In genomic region chr12:47943492-47944359, GRCh38 we compare ENCODE assay signal across 26 cellular contexts. TPM values are rescaled to one million over a fixed set of nuclear protein-coding genes. Genes with fewer than 3 reads are reported as not detected.
A peak's percentile ranks its signal among the peaks of the same experiment; 100 is the strongest.
DNase-seq lines count a peak whose midpoint lies in the region; ATAC-seq, FAIRE-seq and TF ChIP-seq lines count a peak whose summit lies in the region.
"Had no signal": no experiment of that assay in that cellular context is flagged by ENCODE, and none has a peak within 500 bp of the region (broad histone marks: within the 10 kb centered on the region; RNA-seq: fewer than 3 reads in every experiment).

No MANE protein-coding gene starts in this region.

- no TSS peak for BruUV-seq in IMR-90 (replicated peaks; lab: Mats Ljungman, UMichigan)

- 0 out of 2 replicates have a peak overlapping the region, but pooled peaks have one; percentile 50 for H2BK12ac ChIP-seq in H1 (ENCODE audit: low read depth, low read length)
- no peak overlapping the region for H2BK12ac ChIP-seq in neuronal stem cell (ENCODE audit: low read length)

- H4K20me1 ChIP-seq in BLaER1 treated with 17β-estradiol and CSF1 and Interleukin-3, amounts not matched to agents 10 nM and 100 nM, result peaks cover 0 to 9% (median 0%) of the 10 kb centered on the region in 11 experiments; a peak in 1 of 22 replicates
- H4K20me1 ChIP-seq in IMR-90 (ENCODE audit: insufficient read depth, low read length) (no peaks in the 10 kb centered on the region; the same call in 1 of the 2 replicates), H1 (replicated peaks in 1 of 2; ENCODE audit: control insufficient read depth in 1 of 2, insufficient read depth in 2 of 2, low read length in 2 of 2) (peaks cover 0 to 2% of the 10 kb centered on the region in 2 experiments)

- no peaks in the 10 kb centered on the region for H3K36me3 ChIP-seq in BLaER1 treated with 17β-estradiol and CSF1 and Interleukin-3, amounts not matched to agents 10 nM and 100 nM
- no peaks in the 10 kb centered on the region for H3K36me3 ChIP-seq in IMR-90 (ENCODE audit: control insufficient read depth, insufficient read depth, low read length)
- no peaks in the 10 kb centered on the region for H3K36me3 ChIP-seq in H1 (ENCODE audit: control insufficient read depth in 2 of 4, insufficient read depth in 4 of 4, low read length in 3 of 4)
- H3K36me3 ChIP-seq in neuronal stem cell (replicated peaks in 1 of 2; ENCODE audit: control insufficient read depth in 2 of 2, insufficient read depth in 2 of 2, low read length in 2 of 2), result no peaks in the 10 kb centered on the region
- H3K36me3 ChIP-seq in effector memory CD4-positive, alpha-beta T cell (ENCODE audit: control insufficient read depth, insufficient read depth, low read length), result no peaks in the 10 kb centered on the region
- H3K36me3 ChIP-seq: cardiac muscle cell, SJCRH30, thoracic aorta, WERI-Rb-1 had no signal

- H3K79me2 ChIP-seq in H1 (ENCODE audit: control insufficient read depth in 1 of 2, insufficient read depth in 2 of 2, low read length in 2 of 2), result no peaks in the 10 kb centered on the region

- H3K27me3 ChIP-seq in BLaER1 treated with 17β-estradiol and CSF1 and Interleukin-3, amounts not matched to agents 10 nM and 100 nM, result peaks cover 0 to 27% (median 0%) of the 10 kb centered on the region in 11 experiments; a peak in 7 of 22 replicates
- H3K27me3 ChIP-seq in IMR-90 (ENCODE audit: control insufficient read depth, insufficient read depth, low read length) (peaks cover 14% of the 10 kb centered on the region), H1 (replicated peaks in 1 of 4; ENCODE audit: control insufficient read depth in 3 of 4, extremely low read depth in 1 of 4, insufficient read depth in 3 of 4, low read length in 3 of 4) (peaks cover 0 to 21% (median 16%) of the 10 kb centered on the region in 4 experiments; a peak in 5 of 7 replicates), neuronal stem cell (ENCODE audit: control insufficient read depth in 3 of 3, insufficient read depth in 3 of 3, low read depth in 1 of 3, low read length in 3 of 3) (peaks cover 0 to 32% (median 9%) of the 10 kb centered on the region in 3 experiments)
- peaks cover 5% of the 10 kb centered on the region for H3K27me3 ChIP-seq in effector memory CD4-positive, alpha-beta T cell (replicated peaks; ENCODE audit: control insufficient read depth, insufficient read depth, low read length, poor library complexity, severe bottlenecking)
- H3K27me3 ChIP-seq: cardiac muscle cell had no signal

- TF ChIP-seq CTCF in IMR-90 (conservative IDR thresholded peaks at IDR 0.05; ENCODE audit: low read depth, low read length), result no peak
- TF ChIP-seq CTCF in H1 (IDR thresholded peaks at IDR 0.05; ENCODE audit: control extremely low read depth in 1 of 3, insufficient read depth in 1 of 3, low read depth in 1 of 3, low read length in 3 of 3), result no peak

- H3K9ac ChIP-seq in BLaER1 treated with 17β-estradiol and CSF1 and Interleukin-3, amounts not matched to agents 10 nM and 100 nM, result no peak overlapping the region
- H3K9ac ChIP-seq in IMR-90 (ENCODE audit: low read depth, low read length), result no peak overlapping the region
- no peak overlapping the region for H3K9ac ChIP-seq in H1 (replicated peaks in 1 of 4; ENCODE audit: extremely low read depth in 1 of 4, low read depth in 3 of 4, low read length in 3 of 4)
- no peak overlapping the region for H3K9ac ChIP-seq in neuronal stem cell (ENCODE audit: low read depth, low read length, poor library complexity)

- H2AK9ac ChIP-seq in IMR-90 (replicated peaks; ENCODE audit: low read depth, low read length, poor library complexity), result peak overlapping the region; percentile 55

- H2BK120ac ChIP-seq in IMR-90 (ENCODE audit: low read depth, low read length) (no peak overlapping the region), H1 (replicated peaks; ENCODE audit: low read depth, low read length) (no peak overlapping the region), neuronal stem cell (ENCODE audit: low read depth, low read length) (no peak overlapping the region)

- peaks cover 6% of the 10 kb centered on the region for H3K23me2 ChIP-seq in H1 (ENCODE audit: low read depth, low read length)

- H3K14ac ChIP-seq in IMR-90 (replicated peaks; ENCODE audit: low read depth, low read length) (no peak overlapping the region), H1 (ENCODE audit: insufficient read length) (no peak overlapping the region), neuronal stem cell (ENCODE audit: low read length) (no peak overlapping the region)

- CTCF ChIA-PET in IMR-90 (lab: Yijun Ruan, JAX) (no interaction called here), H1 (lab: Charles Lee; ENCODE audit: partially characterized antibody) (interaction anchor here (0.6 to 2.6 kb wide), 6 partner anchors 20 to 242 kb away, joined by 3 to 7 read pairs (median 3); partner anchors contain the start of genes TMEM106C and VDR)

- no peak overlapping the region for H2BK15ac ChIP-seq in IMR-90 (ENCODE audit: low read depth, low read length)
- H2BK15ac ChIP-seq in H1 (ENCODE audit: low read length), result peak overlapping the region; percentile 81
- H2BK15ac ChIP-seq in neuronal stem cell (ENCODE audit: low read length), result no peak overlapping the region

- dilution Hi-C loops in IMR-90 (cut with HindIII; ENCODE audit: low sequenced_read_pairs, unreplicated experiment), result no loop called here

- FAIRE-seq in H1 (lab: Jason Lieb, UNC), result no peak
- FAIRE-seq: islet of Langerhans had no signal

- ATAC-seq in IMR-90 (ENCODE audit: low read depth), result no peak
- ATAC-seq: foreskin keratinocyte; naive thymus-derived CD8-positive, alpha-beta T cell had no signal

- no peak overlapping the region for H4K5ac ChIP-seq in IMR-90 (ENCODE audit: low read depth, low read length)
- H4K5ac ChIP-seq in H1 (ENCODE audit: insufficient read length, low read depth, low read length), result no peak overlapping the region

- H2AK5ac ChIP-seq in IMR-90 (ENCODE audit: low read depth, low read length), result no peak overlapping the region
- no peak overlapping the region for H2AK5ac ChIP-seq in H1 (ENCODE audit: low read depth, low read length)
- peak overlapping the region; percentile 64 for H2AK5ac ChIP-seq in neuronal stem cell (ENCODE audit: low read depth, low read length)

- H3K9me1 ChIP-seq in IMR-90 (ENCODE audit: insufficient read depth, low read length), result peaks cover 7% of the 10 kb centered on the region; the same call in 1 of the 2 replicates

- no peaks in the 10 kb centered on the region for H3K79me1 ChIP-seq in IMR-90 (ENCODE audit: low read depth in 1 of 2, low read length in 2 of 2)
- no peaks in the 10 kb centered on the region for H3K79me1 ChIP-seq in H1 (ENCODE audit: low read depth, low read length)
- H3K79me1 ChIP-seq in neuronal stem cell (ENCODE audit: low read depth, low read length), result no peaks in the 10 kb centered on the region

- no peak overlapping the region for H2BK5ac ChIP-seq in IMR-90 (ENCODE audit: low read depth, low read length, poor library complexity, severe bottlenecking)
- H2BK5ac ChIP-seq in H1 (ENCODE audit: low read depth, low read length), result peak overlapping the region; percentile 30; the same call in 1 of the 2 replicates
- no peak overlapping the region for H2BK5ac ChIP-seq in neuronal stem cell (ENCODE audit: low read length)

- TF ChIP-seq RAD21 in IMR-90 (IDR thresholded peaks at IDR 0.05; ENCODE audit: low read length) (no peak), H1 (IDR thresholded peaks at IDR 0.05 in 1 of 2, conservative IDR thresholded peaks at IDR 0.05 in 1 of 2; ENCODE audit: low read depth in 2 of 2, low read length in 2 of 2) (no peak)

- DNase-seq in IMR-90 (no peak), H1 (ENCODE audit: low read depth in 1 of 2, low spot score in 2 of 2) (no peak), neuronal stem cell (ENCODE audit: low spot score) (no peak), caudate nucleus (lab: John Stamatoyannopoulos, UW) (no peak)
- DNase-seq in activated CD4-positive, CD25-positive, alpha-beta regulatory T cell (lab: John Stamatoyannopoulos, UW), result no peak
- DNase-seq in effector memory CD4-positive, alpha-beta T cell, result no peak
- DNase-seq: activated CD4-positive, alpha-beta T cell treated with anti-CD3 and anti-CD28 coated beads, Interleukin-2, amount 50 U/mL, for 4 hours; amygdala; dorsolateral prefrontal cortex; hippocampal formation; naive thymus-derived CD8-positive, alpha-beta T cell; NCI-H226; posterior cingulate gyrus; SJCRH30; stimulated activated CD4-positive, alpha-beta T cell treated with anti-CD3 and anti-CD28 coated beads, Interleukin-2, amount 100 ng/mL, for 24 hours; stimulated activated naive CD4-positive, alpha-beta T cell; T-helper 2 cell; WERI-Rb-1 had no signal

- no peak overlapping the region for H2AFZ ChIP-seq in IMR-90 (replicated peaks; ENCODE audit: low read length, poor library complexity)
- no peak overlapping the region for H2AFZ ChIP-seq in H1 (ENCODE audit: low read length)
- no peak overlapping the region for H2AFZ ChIP-seq in neuronal stem cell (ENCODE audit: low read length)

- TF ChIP-seq EP300 in H1 (IDR thresholded peaks at IDR 0.05; ENCODE audit: borderline replicate concordance in 1 of 2, low read depth in 2 of 2, low read length in 2 of 2), result no peak

- no peak overlapping the region for H4K91ac ChIP-seq in IMR-90 (ENCODE audit: insufficient read depth, low read depth, low read length)
- no peak overlapping the region for H4K91ac ChIP-seq in H1 (replicated peaks; ENCODE audit: insufficient read length, low read length)
- no peak overlapping the region for H4K91ac ChIP-seq in neuronal stem cell (ENCODE audit: low read depth, low read length, poor library complexity)

- WGBS in IMR-90 (ENCODE audit: extremely low coverage in 2 of 2, insufficient read length in 1 of 2), 2 experiments, result 86% methylated on average over 6 of the region's 18 CpGs; no CpG with 5 or more reads in 1 of the 2 experiments
- WGBS in H1 (ENCODE audit: extremely low coverage in 1 of 2, insufficient coverage in 1 of 2, insufficient read length in 1 of 2, insufficient replicate concordance in 2 of 2, low coverage in 1 of 2, low lambda C conversion rate in 2 of 2, missing lambda C conversion rate in 1 of 2), 2 experiments, result 87% methylated on average over 17 of the region's 18 CpGs; no CpG with 5 or more reads in 1 of the 2 experiments
- no CpG with 5 or more reads among the region's 18 CpGs for WGBS in neuronal stem cell (ENCODE audit: extremely low coverage in 2 of 2, insufficient read length in 2 of 2, insufficient replicate concordance in 1 of 2), 2 donors

- H3K56ac ChIP-seq in IMR-90 (ENCODE audit: extremely low read depth, insufficient read depth, low read length) (no peak overlapping the region), H1 (replicated peaks; ENCODE audit: insufficient read length, low read depth, low read length) (no peak overlapping the region)

- peaks cover 27 to 51% (median 47%) of the 10 kb centered on the region in 10 experiments for H3K4me1 ChIP-seq in BLaER1 treated with 17β-estradiol and CSF1 and Interleukin-3, amounts not matched to agents 10 nM and 100 nM
- H3K4me1 ChIP-seq in IMR-90 (ENCODE audit: control insufficient read depth, insufficient read depth, low read length) (peaks cover 12% of the 10 kb centered on the region), H1 (replicated peaks in 1 of 4; ENCODE audit: control insufficient read depth in 3 of 4, insufficient read depth in 4 of 4, low read length in 3 of 4) (peaks cover 0 to 16% (median 13%) of the 10 kb centered on the region in 4 experiments; a peak in 5 of 7 replicates), neuronal stem cell (ENCODE audit: control insufficient read depth in 2 of 2, insufficient read depth in 1 of 2, low read depth in 1 of 2, low read length in 2 of 2) (peaks cover 3 to 9% of the 10 kb centered on the region in 2 donors)
- H3K4me1 ChIP-seq in effector memory CD4-positive, alpha-beta T cell (ENCODE audit: control insufficient read depth, insufficient read depth, low read length, poor library complexity, severe bottlenecking), result no peaks in the 10 kb centered on the region

- no peaks in the 10 kb centered on the region for H3K9me3 ChIP-seq in BLaER1 treated with 17β-estradiol and CSF1 and Interleukin-3, amounts not matched to agents 10 nM and 100 nM (replicated peaks in 1 of 11)
- no peaks in the 10 kb centered on the region for H3K9me3 ChIP-seq in IMR-90 (ENCODE audit: control insufficient read depth, insufficient read depth, low read length)
- H3K9me3 ChIP-seq in H1 (ENCODE audit: insufficient read depth in 2 of 2, low read depth in 1 of 2, low read length in 1 of 2), result no peaks in the 10 kb centered on the region
- no peaks in the 10 kb centered on the region for H3K9me3 ChIP-seq in neuronal stem cell (replicated peaks in 1 of 2; ENCODE audit: control insufficient read depth in 2 of 2, insufficient read depth in 1 of 2, low read depth in 1 of 2, low read length in 2 of 2)
- no peaks in the 10 kb centered on the region for H3K9me3 ChIP-seq in effector memory CD4-positive, alpha-beta T cell (ENCODE audit: control insufficient read depth, low read length)
- H3K9me3 ChIP-seq: SJCRH30, thoracic aorta had no signal

- in situ Hi-C loops in IMR-90 (cut with MboI; ENCODE audit: low sequenced_read_pairs), result no loop called here

- intact Hi-C loops in IMR-90 (cut with micrococcal nuclease), result no loop called here

- H4K8ac ChIP-seq in IMR-90 (ENCODE audit: low read depth in 2 of 2, low read length in 2 of 2), result no peak overlapping the region
- no peak overlapping the region for H4K8ac ChIP-seq in H1 (ENCODE audit: extremely low read depth, insufficient read depth, low read length)
- H4K8ac ChIP-seq in neuronal stem cell (ENCODE audit: low read depth, low read length), result peak overlapping the region; percentile 85

- TF ChIP-seq POLR2A in IMR-90 (IDR thresholded peaks at IDR 0.05; ENCODE audit: low read depth, low read length) (no peak), H1 (IDR thresholded peaks at IDR 0.05; ENCODE audit: control extremely low read depth in 1 of 2, low read depth in 2 of 2, low read length in 2 of 2) (no peak)

- no peak overlapping the region for H3K23ac ChIP-seq in IMR-90 (ENCODE audit: low read depth, low read length)
- no peak overlapping the region for H3K23ac ChIP-seq in H1 (ENCODE audit: insufficient read length)
- H3K23ac ChIP-seq in neuronal stem cell (ENCODE audit: low read depth, low read length, poor library complexity), result peak overlapping the region; percentile 44

- no peak overlapping the region for H3K4me3 ChIP-seq in BLaER1 treated with 17β-estradiol and CSF1 and Interleukin-3, amounts not matched to agents 10 nM and 100 nM
- H3K4me3 ChIP-seq in IMR-90 (ENCODE audit: insufficient read depth, low read depth, low read length) (no peak overlapping the region), H1 (ENCODE audit: extremely low read depth in 1 of 4, insufficient read depth in 2 of 4, low read depth in 3 of 4, low read length in 4 of 4) (no peak overlapping the region), neuronal stem cell (ENCODE audit: low read length in 2 of 2) (no peak overlapping the region)
- no peak overlapping the region for H3K4me3 ChIP-seq in effector memory CD4-positive, alpha-beta T cell (ENCODE audit: insufficient read depth, low read depth, low read length, poor library complexity, severe bottlenecking)
- H3K4me3 ChIP-seq: cardiac muscle cell, dorsolateral prefrontal cortex, SJCRH30, thoracic aorta had no signal

- H3K4ac ChIP-seq in IMR-90 (ENCODE audit: low read depth, low read length) (no peak overlapping the region), H1 (replicated peaks; ENCODE audit: insufficient read length, low read depth, low read length) (no peak overlapping the region), neuronal stem cell (ENCODE audit: low read length) (no peak overlapping the region)

- H2BK20ac ChIP-seq in IMR-90 (ENCODE audit: low read depth, low read length) (no peak overlapping the region), H1 (ENCODE audit: low read length) (0 out of 2 replicates have a peak overlapping the region, but pooled peaks have one; percentile 13)

- peak overlapping the region in 9 of 11 experiments; percentile 84 to 99 (median 94); a peak in 13 of 22 replicates for H3K4me2 ChIP-seq in BLaER1 treated with 17β-estradiol and CSF1 and Interleukin-3, amounts not matched to agents 10 nM and 100 nM
- H3K4me2 ChIP-seq in IMR-90 (ENCODE audit: low read depth, low read length), result no peak overlapping the region
- no peak overlapping the region; a peak in 1 of 4 replicates for H3K4me2 ChIP-seq in H1 (ENCODE audit: insufficient read depth in 1 of 2, low read depth in 2 of 2, low read length in 2 of 2)
- no peak overlapping the region for H3K4me2 ChIP-seq in neuronal stem cell (ENCODE audit: insufficient read depth, low read length, poor library complexity, severe bottlenecking)

- H3K27ac ChIP-seq in BLaER1 treated with 17β-estradiol and CSF1 and Interleukin-3, amounts not matched to agents 10 nM and 100 nM, result no peak overlapping the region
- H3K27ac ChIP-seq in IMR-90 (ENCODE audit: insufficient read depth, low read length), result no peak overlapping the region
- H3K27ac ChIP-seq in H1 (ENCODE audit: low read depth, low read length), result no peak overlapping the region
- H3K27ac ChIP-seq in neuronal stem cell (replicated peaks; ENCODE audit: low read length), result no peak overlapping the region
- H3K27ac ChIP-seq in caudate nucleus (ENCODE audit: low read depth, low read length), result no peak overlapping the region
- no peak overlapping the region for H3K27ac ChIP-seq in effector memory CD4-positive, alpha-beta T cell (ENCODE audit: insufficient read depth, low read length, poor library complexity, severe bottlenecking)
- H3K27ac ChIP-seq: cardiac muscle cell, dorsolateral prefrontal cortex, epithelial cell of prostate, foreskin keratinocyte, HL-60, SJCRH30, thoracic aorta, WERI-Rb-1 had no signal

- POLR2A ChIA-PET in IMR-90 (lab: Charles Lee; ENCODE audit: unreplicated experiment), result no interaction called here
- POLR2A ChIA-PET in H1 (lab: Charles Lee; ENCODE audit: partially characterized antibody), result interaction anchor here (1.1 kb wide), 1 partner anchor 38 kb away, joined by 3 read pairs; no protein-coding TSS in a partner anchor

- H3K18ac ChIP-seq in IMR-90 (ENCODE audit: low read depth, low read length) (no peak overlapping the region), H1 (ENCODE audit: extremely low read depth, low read length) (no peak overlapping the region; the same call in 1 of the 2 replicates), neuronal stem cell (ENCODE audit: low read length) (peak overlapping the region; percentile 61)

RNA-seq across cellular contexts. Expression of gene TMEM106C, which starts 19.7 kb away (rescaled TPM):
- 63.9 and 72.1 TPM in 2 replicates for total RNA-seq in IMR-90 (2012; rRNA removed)
- polyA plus RNA-seq in IMR-90 (2012; rRNA removed), result 66.4 and 74.6 TPM in 2 replicates
- 27.2 and 37.7 TPM in 2 replicates for polyA plus RNA-seq in IMR-90 (2012; cell fraction: cytosol; rRNA removed)
- polyA plus RNA-seq in IMR-90 (2012; cell fraction: nucleus; rRNA removed; ENCODE audit: low replicate concordance), result 34.4 and 64.6 TPM in 2 replicates
- total RNA-seq in H1 (2021; fragmentation: NEBNext Ultra II Directional; extraction: Animal tissue kit (Norgen Biotek cat#: 25700)), result 36.6 and 37.0 TPM in 2 replicates
- 35.7 and 45.3 TPM in 2 replicates for polyA plus RNA-seq in H1 (2011; rRNA removed)
- 50.0 TPM for polyA plus RNA-seq in H1 (2011; cell fraction: cytosol; rRNA removed)
- 47.3 TPM for polyA plus RNA-seq in H1 (2011; cell fraction: nucleus; rRNA removed)
- polyA plus RNA-seq in H1 (2012, experiment 1 of 2), result 30.0 to 40.7 TPM (median 38.1 TPM) in 4 replicates
- 22.3 TPM for polyA plus RNA-seq in H1 (2012, experiment 2 of 2)
- 29.9 TPM for polyA plus RNA-seq in H1 (2013, experiment 1 of 2)
- 32.5 TPM for polyA plus RNA-seq in H1 (2013, experiment 2 of 2)
- 64.9 and 98.9 TPM in 2 replicates for polyA minus RNA-seq in H1 (2011; rRNA and poly(A)+ RNA removed)
- 23.5 TPM for polyA minus RNA-seq in H1 (2011; cell fraction: cytosol; rRNA and poly(A)+ RNA removed)
- 34.8 TPM for polyA minus RNA-seq in H1 (2011; cell fraction: nucleus; rRNA and poly(A)+ RNA removed)
- 71.6 TPM for polyA plus RNA-seq in neuronal stem cell (2013, experiment 1 of 2)
- 70.1 TPM for polyA plus RNA-seq in neuronal stem cell (2013, experiment 2 of 2)

RNA-seq across cellular contexts. Expression of gene VDR, which starts 38.9 kb away (rescaled TPM):
- total RNA-seq in IMR-90 (2012; rRNA removed), result 3.9 and 5.4 TPM in 2 replicates
- 8.5 and 10.8 TPM in 2 replicates for polyA plus RNA-seq in IMR-90 (2012; rRNA removed)
- polyA plus RNA-seq in IMR-90 (2012; cell fraction: cytosol; rRNA removed), result 6.0 and 8.5 TPM in 2 replicates
- 6.6 and 12.7 TPM in 2 replicates for polyA plus RNA-seq in IMR-90 (2012; cell fraction: nucleus; rRNA removed; ENCODE audit: low replicate concordance)
- total RNA-seq in H1 (2021; fragmentation: NEBNext Ultra II Directional; extraction: Animal tissue kit (Norgen Biotek cat#: 25700)), result 0.34 and 0.65 TPM in 2 replicates
- 0.44 and 0.58 TPM in 2 replicates for polyA plus RNA-seq in H1 (2011; rRNA removed)
- 0.23 TPM for polyA plus RNA-seq in H1 (2011; cell fraction: cytosol; rRNA removed)
- polyA plus RNA-seq in H1 (2011; cell fraction: nucleus; rRNA removed), result 0.33 TPM
- polyA plus RNA-seq in H1 (2012, experiment 1 of 2), result 0.14 to 0.27 TPM (median 0.23 TPM) in 4 replicates
- polyA plus RNA-seq in H1 (2012, experiment 2 of 2), result 0.08 TPM
- polyA plus RNA-seq in H1 (2013, experiment 1 of 2), result 0.28 TPM
- 0.24 TPM for polyA plus RNA-seq in H1 (2013, experiment 2 of 2)
- 0.66 and 0.83 TPM in 2 replicates for polyA minus RNA-seq in H1 (2011; rRNA and poly(A)+ RNA removed)
- polyA minus RNA-seq in H1 (2011; cell fraction: cytosol; rRNA and poly(A)+ RNA removed), result 0.44 TPM
- polyA minus RNA-seq in H1 (2011; cell fraction: nucleus; rRNA and poly(A)+ RNA removed), result 0.60 TPM
- polyA plus RNA-seq in neuronal stem cell (2013, experiment 1 of 2), result under 0.01 TPM
- 0.03 TPM for polyA plus RNA-seq in neuronal stem cell (2013, experiment 2 of 2)
- total RNA-seq: cardiac muscle cell, lung microvascular endothelial cell had no signal
- polyA plus RNA-seq: cardiac muscle cell; naive thymus-derived CD8-positive, alpha-beta T cell had no signal

Comparison
In these comparisons a context has a peak if more than half of its experiments do, and no peak if none do; other contexts are left out.
1. H3K4me2 ChIP-seq: peak in BLaER1 treated with 17β-estradiol and CSF1 and Interleukin-3, amounts not matched to agents 10 nM and 100 nM (9 of 11); none in IMR-90 (single experiment), H1 (0 of 2) and neuronal stem cell (single experiment).